ENCODE assay signal across 13 cellular contexts in genomic region chr15:72179950-72180581, GRCh38. TPM values are rescaled to one million over a fixed set of nuclear protein-coding genes. Genes with fewer than 3 reads are reported as not detected.
DNase-seq lines count a peak whose midpoint lies in the region; ATAC-seq and TF ChIP-seq lines count a peak whose summit lies in the region.
"Had no signal": no experiment of that assay in that cellular context is flagged by ENCODE, and none has a peak within 500 bp of the region (broad histone marks: within the 10 kb centered on the region; RNA-seq: fewer than 3 reads in every experiment).

No MANE protein-coding gene starts in this region.

- TF ChIP-seq EP300 in transverse colon (IDR thresholded peaks at IDR 0.05; ENCODE audit: low read depth): no peak

- H2AFZ ChIP-seq in mammary epithelial cell (ENCODE audit: low read depth, low read length): peak overlapping the region; percentile 64

- H3K4me2 ChIP-seq in mammary epithelial cell (ENCODE audit: insufficient read depth, low read depth, low read length): no peak overlapping the region

- H3K9me3 ChIP-seq in mammary epithelial cell (replicated peaks; ENCODE audit: insufficient read depth, low read length) (no peaks in the 10 kb centered on the region), transverse colon (no peaks in the 10 kb centered on the region)
- H3K9me3 ChIP-seq: ovary had no signal

- DNase-seq in M059J (ENCODE audit: low read depth) (peak; percentile 24), mammary epithelial cell (no peak), hypothalamus (lab: John Stamatoyannopoulos, UW) (peak in 45 of 51 donors; percentile 16 to 93 (median 75)), putamen (ENCODE audit: low spot score) (peak; percentile 85), NCI-H1092 (lab: John Stamatoyannopoulos, UW) (no peak), transverse colon (no peak), OCI-M2 (lab: John Stamatoyannopoulos, UW; ENCODE audit: unreplicated experiment) (no peak)
- DNase-seq: GDM1, NCI-H1694, ovary had no signal

- TF ChIP-seq POLR2A in transverse colon (IDR thresholded peaks at IDR 0.05): no peak

- H3K27me3 ChIP-seq in mammary epithelial cell (ENCODE audit: insufficient read depth, low read length) (no peaks in the 10 kb centered on the region), transverse colon (peaks cover 33% of the 10 kb centered on the region)
- H3K27me3 ChIP-seq: ovary had no signal

- H3K36me3 ChIP-seq in mammary epithelial cell (ENCODE audit: insufficient read depth, low read length) (no peaks in the 10 kb centered on the region), transverse colon (no peaks in the 10 kb centered on the region)
- H3K36me3 ChIP-seq: cardiac muscle cell, ovary had no signal

- WGBS in mammary epithelial cell (ENCODE audit: low coverage, missing lambda C conversion rate): 43% methylated on average over 16 of the region's 16 CpGs
- WGBS in transverse colon (ENCODE audit: low coverage in 1 of 2), 2 donors: 69% methylated on average over 16 of the region's 16 CpGs; no CpG with 5 or more reads in 1 of the 2 donors

- CTCF ChIA-PET in mammary epithelial cell (lab: Charles Lee; ENCODE audit: low non-redundant PET): no interaction called here

- no peak for ATAC-seq in GM19351 (IDR thresholded peaks at IDR 0.05; ENCODE audit: unreplicated experiment)

- intact Hi-C loops in mammary epithelial cell (cut with micrococcal nuclease): no loop called here
- intact Hi-C loops in transverse colon (cut with DNase I; ENCODE audit: low total_unique reads): no loop called here

- dilution Hi-C loops in mammary epithelial cell (cut with HindIII; ENCODE audit: low sequenced_read_pairs): no loop called here

- in situ Hi-C loops in mammary epithelial cell (cut with MboI; ENCODE audit: low sequenced_read_pairs in 2 of 2): no loop called here
- in situ Hi-C loops in transverse colon (cut with MboI; ENCODE audit: low pct_ligation_motif_present in 1 of 4, low pct_unique_long_range_greater_than_20kb in 1 of 4, low sequenced_read_pairs in 3 of 4): no loop called here

- no peaks in the 10 kb centered on the region for H3K79me2 ChIP-seq in mammary epithelial cell (ENCODE audit: insufficient read depth, low read length)

- no TSS peak for BruUV-seq in mammary epithelial cell (replicated peaks; lab: Mats Ljungman, UMichigan)

- H3K4me1 ChIP-seq in mammary epithelial cell (ENCODE audit: insufficient read depth, low read length) (peaks cover 51% of the 10 kb centered on the region), transverse colon (peaks cover 5 to 8% (median 7%) of the 10 kb centered on the region in 4 donors)

- TF ChIP-seq CTCF in mammary epithelial cell (conservative IDR thresholded peaks at IDR 0.05 in 1 of 2, IDR thresholded peaks at IDR 0.05 in 1 of 2; ENCODE audit: extremely low read depth in 1 of 2, insufficient read depth in 1 of 2, low read depth in 1 of 2, low read length in 2 of 2) (no peak), transverse colon (IDR thresholded peaks at IDR 0.05) (no peak)

- H3K9ac ChIP-seq in mammary epithelial cell (ENCODE audit: insufficient read depth, low read length): no peak overlapping the region

- no peaks in the 10 kb centered on the region for H4K20me1 ChIP-seq in mammary epithelial cell (ENCODE audit: insufficient read depth, low read length)

- H3K4me3 ChIP-seq in mammary epithelial cell (replicated peaks in 1 of 3; ENCODE audit: insufficient read depth in 1 of 3, low read depth in 2 of 3, low read length in 3 of 3): no peak overlapping the region
- H3K4me3 ChIP-seq in transverse colon: no peak overlapping the region
- H3K4me3 ChIP-seq: cardiac muscle cell, ovary had no signal

- no peak overlapping the region for H3K27ac ChIP-seq in mammary epithelial cell (ENCODE audit: insufficient read depth, low read depth, low read length)
- H3K27ac ChIP-seq in transverse colon: no peak overlapping the region
- H3K27ac ChIP-seq: cardiac muscle cell, ovary had no signal

RNA-seq across cellular contexts. Expression of gene GRAMD2A, which starts 17.5 kb away (rescaled TPM):
- 0.34 and 0.44 TPM in 2 replicates for total RNA-seq in M059J (2014; rRNA removed; shearing (Covaris generic))
- total RNA-seq in mammary epithelial cell (10 to 100 TPM; 16.0 to 45.0 TPM), transverse colon (1 to 10 TPM in 1 of 4 donors, under 1 TPM in 1, not detected in 2; 0.41 to 1.4 TPM)
- polyA plus RNA-seq in mammary epithelial cell: 13.0 TPM
- 14.2 TPM for polyA minus RNA-seq in mammary epithelial cell
- polyA plus RNA-seq: cardiac muscle cell, CD14-positive monocyte had no signal

RNA-seq across cellular contexts. Expression of gene PKM, which starts 50.9 kb away (rescaled TPM):
- total RNA-seq in M059J (2014; rRNA removed; shearing (Covaris generic)): 2,564 and 2,981 TPM in 2 replicates
- total RNA-seq in mammary epithelial cell (1,000 to 10,000 TPM; 2,783 to 3,063 TPM), transverse colon (100 to 1,000 TPM; 259 to 431 (median 291) TPM)
- polyA plus RNA-seq in mammary epithelial cell: 3,498 TPM
- polyA minus RNA-seq in mammary epithelial cell: 5,832 TPM

Comparison
In these comparisons a context has a peak if more than half of its experiments do, and no peak if none do; other contexts are left out.
1. DNase-seq: peak in M059J (single experiment), hypothalamus (45 of 51) and putamen (single experiment); none in mammary epithelial cell (single experiment), NCI-H1092 (single experiment), transverse colon (single experiment) and OCI-M2 (single experiment).
2. RNA of gene GRAMD2A, which starts 17.5 kb away (total RNA-seq): 16.0 to 45.0 TPM in mammary epithelial cell; 0.41 to 1.4 TPM in transverse colon and 0.34 to 0.44 TPM in M059J; every median in the first group is over 4 times any median in the second.